1 cellular context compared by ENCODE assay signal in the genomic region with DNA sequence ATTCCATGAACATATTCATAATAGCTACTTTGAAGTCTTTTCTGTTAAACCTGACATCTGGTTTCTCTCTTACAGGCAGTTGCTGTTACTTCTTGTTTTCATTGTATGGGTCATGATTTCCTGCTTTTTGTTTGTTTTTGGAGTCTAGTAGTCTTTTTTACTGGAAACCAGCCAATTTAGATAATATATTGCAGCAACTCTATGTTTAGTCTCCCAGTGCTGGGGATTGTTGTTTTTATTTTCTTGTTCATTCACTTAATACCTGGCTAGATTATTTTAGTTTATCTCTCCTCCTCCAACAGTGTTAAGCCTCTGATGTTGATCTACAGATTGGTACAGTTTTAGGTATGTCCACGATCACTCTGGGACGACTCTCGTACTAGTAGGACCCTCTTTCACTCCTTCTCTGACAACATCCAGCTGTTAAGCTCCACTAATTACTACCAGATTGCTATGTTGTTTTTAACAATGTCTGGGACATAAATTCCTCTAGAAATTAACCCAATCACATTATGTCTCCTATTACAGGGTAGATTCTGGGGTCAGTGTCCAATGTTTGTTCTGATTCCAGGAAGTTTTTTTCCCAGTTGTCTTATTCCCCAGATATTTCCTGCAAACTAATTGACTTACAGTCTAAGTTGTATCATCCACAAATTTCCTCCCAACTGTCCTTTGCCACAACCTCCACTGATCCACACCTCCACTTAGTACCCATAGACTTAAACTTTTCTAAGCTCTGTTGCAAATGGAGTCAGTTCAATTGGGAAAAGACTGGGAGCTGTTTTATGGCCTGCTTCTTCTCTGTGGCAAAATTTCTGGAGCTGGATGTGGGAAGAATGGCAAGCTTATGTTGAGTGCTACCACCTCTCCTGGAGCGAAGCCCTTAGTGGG.
TF ChIP-seq lines count a peak whose summit lies in the region.

No MANE protein-coding gene starts in this region.

TF ChIP-seq in IMR-90, 13 proteins besides CTCF, POLR2A, EP300 and RAD21 (continued from another document):
- TF ChIP-seq ELK1 (IDR thresholded peaks at IDR 0.05; ENCODE audit: borderline replicate concordance, low read depth, low read length), result no peak
- TF ChIP-seq USF2 (IDR thresholded peaks at IDR 0.05; ENCODE audit: low read depth, low read length), result no peak
- no peak for TF ChIP-seq RFX5 (IDR thresholded peaks at IDR 0.05; ENCODE audit: low read depth, low read length)
